ENCODE assay signal across 14 cellular contexts in the genomic region with DNA sequence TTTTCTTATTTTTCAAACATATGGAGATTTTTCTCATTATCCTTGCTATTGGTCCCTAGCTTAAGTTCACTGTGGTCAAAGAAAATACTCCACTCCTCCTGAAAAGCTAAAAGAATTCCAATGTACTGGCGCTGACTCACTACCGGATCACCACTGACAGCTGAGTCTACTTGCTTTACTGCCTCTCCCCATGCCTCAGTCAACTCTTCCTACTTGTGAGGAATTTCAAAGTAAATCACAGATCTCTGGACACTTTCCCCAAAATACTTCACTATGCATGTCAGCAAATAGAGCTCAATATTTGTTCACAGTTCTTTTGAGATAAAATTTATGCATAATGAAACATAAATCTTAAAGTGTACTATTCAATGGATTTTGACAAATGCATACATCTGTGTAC.
A peak's percentile ranks its signal among the peaks of the same experiment; 100 is the strongest.
DNase-seq lines count a peak whose midpoint lies in the region; ATAC-seq and TF ChIP-seq lines count a peak whose summit lies in the region.
"Had no signal": no experiment of that assay in that cellular context is flagged by ENCODE, and none has a peak within 500 bp of the region (broad histone marks: within the 10 kb centered on the region; RNA-seq: fewer than 3 reads in every experiment).

No MANE protein-coding gene starts in this region.

- POLR2A ChIA-PET in AG04449 (lab: Yijun Ruan, JAX) = interaction anchor here (0.8 to 1.6 kb wide), 3 partner anchors 8 to 24 kb away, joined by 4 to 9 read pairs (median 8); partner anchors contain the start of genes B9D1 and MAPK7

- CTCF ChIA-PET in AG04449 (lab: Yijun Ruan, JAX) = interaction anchor here (0.7 to 14.4 kb wide), 11 partner anchors 9 to 409 kb away, joined by 3 to 293 read pairs (median 4); partner anchors contain the start of genes B9D1 and MAPK7

- in situ Hi-C loops in astrocyte of the spinal cord (cut with HindIII; ENCODE audit: low sequenced_read_pairs) = no loop called here

- ATAC-seq in GM19324 (IDR thresholded peaks at IDR 0.05; ENCODE audit: low FRiP score, unreplicated experiment) = no peak

- DNase-seq in AG04449 (ENCODE audit: low read depth, low spot score) = peak; percentile 77
- peak; percentile 99 for DNase-seq in HS-27A (ENCODE audit: low read depth)
- DNase-seq in astrocyte of the spinal cord (ENCODE audit: low read depth, low spot score) = peak; percentile 86
- peak; percentile 86 for DNase-seq in hepatic stellate cell (ENCODE audit: low spot score)
- DNase-seq in NCI-H1048 (lab: John Stamatoyannopoulos, UW) = no peak
- DNase-seq in SHP77 (lab: John Stamatoyannopoulos, UW) = no peak
- DNase-seq in NCI-H748 (lab: John Stamatoyannopoulos, UW; ENCODE audit: unreplicated experiment) = no peak
- DNase-seq: C1 segment of cervical spinal cord, kidney, NCI-H1092, NCI-H524 had no signal

- TF ChIP-seq CTCF in AG04449 (IDR thresholded peaks at IDR 0.05; ENCODE audit: insufficient read depth, low read length, missing control alignments) (no peak), astrocyte of the spinal cord (IDR thresholded peaks at IDR 0.05; ENCODE audit: low read depth, low read length) (no peak)

- H3K4me3 ChIP-seq in AG04449 (ENCODE audit: low read depth, low read length) (no peak overlapping the region), astrocyte of the spinal cord (ENCODE audit: low read depth, low read length) (no peak overlapping the region)
- H3K4me3 ChIP-seq: esophagus muscularis mucosa, neural progenitor cell had no signal

Comparison
In these comparisons a context has a peak if more than half of its experiments do, and no peak if none do; other contexts are left out.
1. DNase-seq: peak in AG04449 (single experiment), HS-27A (single experiment), astrocyte of the spinal cord (single experiment) and hepatic stellate cell (single experiment); none in NCI-H1048 (single experiment), SHP77 (0 of 2) and NCI-H748 (single experiment).